ENCODE assay signal across 8 cellular contexts in genomic region chr16:11105038-11105903, GRCh38.
DNase-seq lines count a peak whose midpoint lies in the region; ATAC-seq lines count a peak whose summit lies in the region.

No MANE protein-coding gene starts in this region.

- H3K36me3 ChIP-seq in mucosa of rectum (ENCODE audit: control insufficient read depth in 2 of 2, insufficient read depth in 2 of 2, low read length in 2 of 2) (no peaks in the 10 kb centered on the region), HAP-1 (replicated peaks) (no peaks in the 10 kb centered on the region)
- H3K36me3 ChIP-seq in effector memory CD4-positive, alpha-beta T cell (ENCODE audit: control insufficient read depth, insufficient read depth, low read length): no peaks in the 10 kb centered on the region

- H3K9me3 Mint-ChIP-seq in dendritic cell treated with granulocyte-macrophage colony-stimulating factor and Interleukin-4, amounts not matched to agents 40 ng/mL and 50 ng/mL, for 4 days: no peaks in the 10 kb centered on the region

- H3K4me3 ChIP-seq in mucosa of rectum (ENCODE audit: low read length in 2 of 2) (no peak overlapping the region), HAP-1 (no peak overlapping the region)
- no peak overlapping the region for H3K4me3 ChIP-seq in effector memory CD4-positive, alpha-beta T cell (ENCODE audit: insufficient read depth, low read depth, low read length, poor library complexity, severe bottlenecking)

- H3K27me3 Mint-ChIP-seq in dendritic cell treated with granulocyte-macrophage colony-stimulating factor and Interleukin-4, amounts not matched to agents 40 ng/mL and 50 ng/mL, for 4 days: no peaks in the 10 kb centered on the region

- no peak overlapping the region for H3K4me3 Mint-ChIP-seq in dendritic cell treated with granulocyte-macrophage colony-stimulating factor and Interleukin-4, amounts not matched to agents 40 ng/mL and 50 ng/mL, for 4 days

- peaks cover 29% of the 10 kb centered on the region for H3K36me3 Mint-ChIP-seq in dendritic cell treated with granulocyte-macrophage colony-stimulating factor and Interleukin-4, amounts not matched to agents 40 ng/mL and 50 ng/mL, for 4 days (ENCODE audit: low read depth)

- H3K27ac ChIP-seq in mucosa of rectum (ENCODE audit: low read depth in 2 of 2, low read length in 2 of 2): peak overlapping the region; percentile 33 to 45
- H3K27ac ChIP-seq in effector memory CD4-positive, alpha-beta T cell (ENCODE audit: insufficient read depth, low read length, poor library complexity, severe bottlenecking): no peak overlapping the region

- H3K9me3 ChIP-seq in mucosa of rectum (ENCODE audit: control insufficient read depth in 2 of 2, low read length in 2 of 2) (no peaks in the 10 kb centered on the region), HAP-1 (no peaks in the 10 kb centered on the region)
- H3K9me3 ChIP-seq in effector memory CD4-positive, alpha-beta T cell (ENCODE audit: control insufficient read depth, low read length): no peaks in the 10 kb centered on the region

- peak; percentile 71 for ATAC-seq in GM21526 (IDR thresholded peaks at IDR 0.05; ENCODE audit: low FRiP score, unreplicated experiment)

- no peaks in the 10 kb centered on the region for H3K27me3 ChIP-seq in mucosa of rectum (ENCODE audit: control insufficient read depth in 2 of 2, insufficient read depth in 2 of 2, low read length in 2 of 2)
- H3K27me3 ChIP-seq in effector memory CD4-positive, alpha-beta T cell (replicated peaks; ENCODE audit: control insufficient read depth, insufficient read depth, low read length, poor library complexity, severe bottlenecking): no peaks in the 10 kb centered on the region
- H3K27me3 ChIP-seq in HAP-1 (ENCODE audit: low read depth): no peaks in the 10 kb centered on the region

- H3K27ac Mint-ChIP-seq in dendritic cell treated with granulocyte-macrophage colony-stimulating factor and Interleukin-4, amounts not matched to agents 40 ng/mL and 50 ng/mL, for 4 days: peak overlapping the region; percentile 81

- H3K9ac ChIP-seq in mucosa of rectum (ENCODE audit: low read depth in 1 of 2, low read length in 2 of 2): no peak overlapping the region

- peaks cover 23 to 30% of the 10 kb centered on the region in 2 donors for H3K4me1 ChIP-seq in mucosa of rectum (ENCODE audit: control insufficient read depth in 2 of 2, insufficient read depth in 2 of 2, low read length in 2 of 2)
- H3K4me1 ChIP-seq in effector memory CD4-positive, alpha-beta T cell (ENCODE audit: control insufficient read depth, insufficient read depth, low read length, poor library complexity, severe bottlenecking): peaks cover 16% of the 10 kb centered on the region
- no peaks in the 10 kb centered on the region; the same call in 1 of the 2 replicates for H3K4me1 ChIP-seq in HAP-1

- DNase-seq in GM03348 (ENCODE audit: low spot score) (peak; percentile 87), HuH-7.5 (ENCODE audit: low spot score) (peak; percentile 36), SIG-M5 treated with dmso at 0.1 percent for 504 hours (lab: John Stamatoyannopoulos, UW; ENCODE audit: unreplicated experiment) (peak; percentile 86), HAP-1 (ENCODE audit: low spot score in 2 of 2) (no peak)
- DNase-seq in effector memory CD4-positive, alpha-beta T cell: no peak

- intact Hi-C loops in dendritic cell treated with granulocyte-macrophage colony-stimulating factor and Interleukin-4, amounts not matched to agents 40 ng/mL and 50 ng/mL, for 4 days (cut with micrococcal nuclease): no loop called here

- H3K4me1 Mint-ChIP-seq in dendritic cell treated with granulocyte-macrophage colony-stimulating factor and Interleukin-4, amounts not matched to agents 40 ng/mL and 50 ng/mL, for 4 days (ENCODE audit: low read depth): peaks cover 69% of the 10 kb centered on the region

- in situ Hi-C loops in HAP-1 (cut with MboI; ENCODE audit: low sequenced_read_pairs): no loop called here

Comparison
In these comparisons a context has a peak if more than half of its experiments do, and no peak if none do; other contexts are left out.
1. DNase-seq: peak in GM03348 (single experiment), HuH-7.5 (single experiment) and SIG-M5 treated with dmso at 0.1 percent for 504 hours (single experiment); none in effector memory CD4-positive, alpha-beta T cell (0 of 3) and HAP-1 (0 of 2).